Comparison of ENCODE assay signal across 20 cellular contexts in genomic region chr13:22736084-22736767, GRCh38.
"Had no signal": no experiment of that assay in that cellular context is flagged by ENCODE, and none has a peak within 500 bp of the region (broad histone marks: within the 10 kb centered on the region; RNA-seq: fewer than 3 reads in every experiment).

No MANE protein-coding gene starts in this region.

- FAIRE-seq: bronchial epithelial cell, keratinocyte had no signal

- H3K36me3 ChIP-seq: colonic mucosa, esophagus squamous epithelium, gastrocnemius medialis, left ventricle myocardium inferior, thyroid gland had no signal

- H3K9me3 ChIP-seq: colonic mucosa, esophagus squamous epithelium, thyroid gland had no signal

- DNase-seq: activated CD4-positive, alpha-beta memory T cell treated with anti-CD3 and anti-CD28 coated beads, Interleukin-2, amount 10 ng/mL, durations not matched to agents 7 days and 5 days; activated CD4-positive, alpha-beta T cell treated with anti-CD3 and anti-CD28 coated beads, Interleukin-2, amount 10 ng/mL, durations not matched to agents 24 days and 14 days; activated effector memory CD4-positive, alpha-beta T cell treated with Interleukin-2 at 50 U/mL for 16 hours; activated naive CD4-positive, alpha-beta T cell treated with anti-CD3 and anti-CD28 coated beads for 36 hours; activated naive CD8-positive, alpha-beta T cell treated with anti-CD3 and anti-CD28 coated beads, Interleukin-2, amount 10 ng/mL, durations not matched to agents 7 days and 5 days; activated T-cell treated with anti-CD3 and anti-CD28 coated beads, Interleukin-2, amount 50 U/mL, for 72 hours; amniotic stem cell; colonic mucosa; esophagus squamous epithelium; gastrocnemius medialis; left ventricle myocardium inferior; posterior cingulate gyrus; retina; stimulated activated CD4-positive, alpha-beta T cell treated with anti-CD3 and anti-CD28 coated beads, Interleukin-4, amount 100 ng/mL, for 4 hours; substantia nigra; T-helper 2 cell; thyroid gland had no signal

- H3K27me3 ChIP-seq: colonic mucosa, gastrocnemius medialis, thyroid gland had no signal

- H3K4me3 ChIP-seq: colonic mucosa, esophagus squamous epithelium, gastrocnemius medialis, thyroid gland had no signal

- H3K27ac ChIP-seq: colonic mucosa, esophagus squamous epithelium, gastrocnemius medialis, left ventricle myocardium inferior, thyroid gland had no signal

- ATAC-seq: activated CD4-positive, CD25-positive, alpha-beta regulatory T cell treated with anti-CD3 and anti-CD28 coated beads, Interleukin-2, amount 50 U/mL, for 24 hours; activated T-cell treated with anti-CD3 and anti-CD28 coated beads, Interleukin-2, amount 50 U/mL, for 72 hours; gastrocnemius medialis had no signal

- H3K4me1 ChIP-seq: colonic mucosa, esophagus squamous epithelium, gastrocnemius medialis, left ventricle myocardium inferior, thyroid gland had no signal
